23 cellular contexts compared by ENCODE assay signal in genomic region chr1:19078503-19078902, GRCh38.
"Had no signal": no experiment of that assay in that cellular context is flagged by ENCODE, and none has a peak within 500 bp of the region (broad histone marks: within the 10 kb centered on the region; RNA-seq: fewer than 3 reads in every experiment).

No MANE protein-coding gene starts in this region.

- H3K27me3 ChIP-seq: esophagus muscularis mucosa, heart right ventricle, pancreas, right lobe of liver, thyroid gland had no signal

- FAIRE-seq: pancreas, small intestine had no signal

- H3K9me3 Mint-ChIP-seq: immature natural killer cell; memory B cell; natural killer cell; stimulated activated naive CD8-positive, alpha-beta T cell treated with anti-CD3 and anti-CD28 coated beads, Interleukin-15, amount 100 ng/mL, for 72 hours had no signal

- H3K9me3 ChIP-seq: esophagus muscularis mucosa, heart right ventricle, pancreas, right lobe of liver, thyroid gland had no signal

- H3K27me3 Mint-ChIP-seq: memory B cell; stimulated activated naive CD8-positive, alpha-beta T cell treated with anti-CD3 and anti-CD28 coated beads, Interleukin-15, amount 100 ng/mL, for 72 hours had no signal

- H3K27ac ChIP-seq: esophagus muscularis mucosa, heart right ventricle, thyroid gland had no signal

- H3K4me3 Mint-ChIP-seq: immature natural killer cell; memory B cell; natural killer cell; stimulated activated naive CD8-positive, alpha-beta T cell treated with anti-CD3 and anti-CD28 coated beads, Interleukin-15, amount 100 ng/mL, for 72 hours had no signal

- DNase-seq: cortex of kidney; effector CD4-positive, alpha-beta T cell; foreskin melanocyte; glutamatergic neuron; heart right ventricle; hippocampal formation; immature natural killer cell; natural killer cell; pancreas; retina; right lobe of liver; small intestine; stimulated activated CD4-positive, alpha-beta T cell treated with anti-CD3 and anti-CD28 coated beads, Interleukin-15, amount 100 ng/mL, for 24 hours; stimulated activated CD4-positive, alpha-beta T cell treated with anti-CD3 and anti-CD28 coated beads, Interleukin-2, amount 100 ng/mL, for 48 hours; stimulated activated CD8-positive, alpha-beta memory T cell treated with anti-CD3 and anti-CD28 coated beads, Interleukin-4, amount 100 ng/mL, for 48 hours; stimulated activated naive CD4-positive, alpha-beta T cell; stimulated activated naive CD8-positive, alpha-beta T cell treated with anti-CD3 and anti-CD28 coated beads, Interleukin-15, amount 100 ng/mL, for 72 hours; thyroid gland; trophoblast cell had no signal

- ATAC-seq: heart right ventricle; left lobe of liver; natural killer cell; pancreas; right lobe of liver; stimulated activated naive CD8-positive, alpha-beta T cell treated with anti-CD3 and anti-CD28 coated beads, Interleukin-15, amount 100 ng/mL, for 72 hours had no signal

- H3K4me3 ChIP-seq: esophagus muscularis mucosa, heart right ventricle, lung, pancreas, right lobe of liver, thyroid gland had no signal

- H3K27ac Mint-ChIP-seq: immature natural killer cell, memory B cell, natural killer cell had no signal
